Comparison of ENCODE assay signal across 25 cellular contexts in the genomic region with DNA sequence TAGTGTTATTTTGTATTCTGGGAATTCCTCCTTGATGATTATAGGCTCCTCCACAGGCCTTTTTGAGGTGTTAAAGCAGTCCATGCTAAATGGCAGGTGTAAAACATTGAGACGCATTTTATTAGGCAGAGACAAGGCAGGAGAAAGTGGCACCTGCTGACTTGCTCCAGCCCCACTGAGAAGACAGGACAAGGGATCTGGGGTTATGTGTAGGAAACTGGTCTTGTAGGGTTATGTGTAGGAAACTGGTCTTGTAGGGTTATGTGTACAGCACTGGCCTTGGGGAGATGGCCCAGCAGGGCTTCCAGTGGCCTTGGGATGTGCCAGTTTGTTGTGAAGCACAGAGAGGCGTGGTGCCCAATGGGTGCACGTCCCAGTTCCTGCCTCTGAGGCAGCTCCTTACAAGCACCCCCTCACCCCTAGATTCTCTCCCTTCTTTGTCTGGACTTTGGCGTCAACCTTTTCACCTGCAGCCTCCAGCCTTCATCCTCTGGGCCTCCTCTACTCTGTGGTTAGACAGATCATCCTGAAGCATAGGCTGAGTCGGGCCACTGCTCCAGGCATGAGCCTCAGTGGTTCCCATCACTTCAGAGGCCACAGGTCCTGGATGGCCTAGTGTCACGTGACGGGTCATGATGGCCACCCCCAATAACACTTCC. TPM values are rescaled to one million over a fixed set of nuclear protein-coding genes. Genes with fewer than 3 reads are reported as not detected.
"Had no signal": no experiment of that assay in that cellular context is flagged by ENCODE, and none has a peak within 500 bp of the region (broad histone marks: within the 10 kb centered on the region; RNA-seq: fewer than 3 reads in every experiment).

No MANE protein-coding gene starts in this region.

- H3K9me3 ChIP-seq: adrenal gland had no signal

- H3K4me3 ChIP-seq: adrenal gland had no signal

- H3K27ac Mint-ChIP-seq: activated CD8-positive, alpha-beta T cell treated with anti-CD3 and anti-CD28 coated beads for 36 hours; activated naive CD8-positive, alpha-beta T cell treated with anti-CD3 and anti-CD28 coated beads, Interleukin-2, amount 10 ng/mL, durations not matched to agents 7 days and 5 days; activated T-cell treated with anti-CD3 and anti-CD28 coated beads, Interleukin-2, amount 50 U/mL, for 72 hours; T-helper 1 cell treated with Interleukin-12 subunit alpha and Interleukin-12 subunit beta and Interleukin-4 antibody, amounts not matched to agents 30 μg/mL and 1 μg/mL, for 36 hours had no signal

- H3K4me1 Mint-ChIP-seq: activated naive CD8-positive, alpha-beta T cell treated with anti-CD3 and anti-CD28 coated beads, Interleukin-2, amount 10 ng/mL, durations not matched to agents 7 days and 5 days had no signal

- DNase-seq: activated CD4-positive, alpha-beta T cell treated with anti-CD3 and anti-CD28 coated beads for 4 hours; activated CD8-positive, alpha-beta memory T cell treated with anti-CD3 and anti-CD28 coated beads, Interleukin-2, amount 50 U/mL, for 4 hours; activated CD8-positive, alpha-beta T cell treated with anti-CD3 and anti-CD28 coated beads for 36 hours; activated naive CD4-positive, alpha-beta T cell treated with anti-CD3 and anti-CD28 coated beads, Interleukin-2, amount 50 U/mL, for 16 hours; activated naive CD8-positive, alpha-beta T cell treated with anti-CD3 and anti-CD28 coated beads, Interleukin-2, amount 10 ng/mL, durations not matched to agents 7 days and 5 days; activated T-cell treated with anti-CD3 and anti-CD28 coated beads, Interleukin-2, amount 50 U/mL, for 72 hours; adrenal gland; anterior cingulate cortex; IMR-90; KG1; NCI-H1092; NCI-H1417; NCI-H2029; NCI-H2107; NCI-H2171 treated with DMSO at 0.1 percent for 48 hours; NCI-H345; NCI-H510A; NCI-H69; PC-3; SHP77 treated with DMSO at 0.1 percent for 48 hours had no signal

- H3K4me1 ChIP-seq: adrenal gland had no signal

- H3K27ac ChIP-seq: adrenal gland had no signal

- H3K9me3 Mint-ChIP-seq: activated CD8-positive, alpha-beta T cell treated with anti-CD3 and anti-CD28 coated beads for 36 hours; activated naive CD8-positive, alpha-beta T cell treated with anti-CD3 and anti-CD28 coated beads, Interleukin-2, amount 10 ng/mL, durations not matched to agents 7 days and 5 days; activated T-cell treated with anti-CD3 and anti-CD28 coated beads, Interleukin-2, amount 50 U/mL, for 72 hours; T-helper 1 cell treated with Interleukin-12 subunit alpha and Interleukin-12 subunit beta and Interleukin-4 antibody, amounts not matched to agents 30 μg/mL and 1 μg/mL, for 36 hours had no signal

- ATAC-seq: activated CD4-positive, CD25-positive, alpha-beta regulatory T cell treated with anti-CD3 and anti-CD28 coated beads, Interleukin-2, amount 50 U/mL, for 24 hours; activated CD8-positive, alpha-beta T cell treated with anti-CD3 and anti-CD28 coated beads for 36 hours; activated T-cell treated with anti-CD3 and anti-CD28 coated beads, Interleukin-2, amount 50 U/mL, for 72 hours; PC-3 had no signal

- H3K36me3 Mint-ChIP-seq: activated naive CD8-positive, alpha-beta T cell treated with anti-CD3 and anti-CD28 coated beads, Interleukin-2, amount 10 ng/mL, durations not matched to agents 7 days and 5 days had no signal

- H3K27me3 Mint-ChIP-seq: activated CD8-positive, alpha-beta T cell treated with anti-CD3 and anti-CD28 coated beads for 36 hours had no signal

- H3K36me3 ChIP-seq: adrenal gland had no signal

- H3K4me3 Mint-ChIP-seq: activated CD8-positive, alpha-beta T cell treated with anti-CD3 and anti-CD28 coated beads for 36 hours; activated naive CD8-positive, alpha-beta T cell treated with anti-CD3 and anti-CD28 coated beads, Interleukin-2, amount 10 ng/mL, durations not matched to agents 7 days and 5 days; activated T-cell treated with anti-CD3 and anti-CD28 coated beads, Interleukin-2, amount 50 U/mL, for 72 hours; T-helper 1 cell treated with Interleukin-12 subunit alpha and Interleukin-12 subunit beta and Interleukin-4 antibody, amounts not matched to agents 30 μg/mL and 1 μg/mL, for 36 hours had no signal

RNA-seq across cellular contexts. Expression of gene FABP1, which starts 0.9 kb away (rescaled TPM):
- total RNA-seq: activated CD8-positive, alpha-beta T cell treated with anti-CD3 and anti-CD28 coated beads for 36 hours; activated naive CD8-positive, alpha-beta T cell treated with anti-CD3 and anti-CD28 coated beads, Interleukin-2, amount 10 ng/mL, durations not matched to agents 7 days and 5 days; activated T-cell treated with anti-CD3 and anti-CD28 coated beads, Interleukin-2, amount 50 U/mL, for 72 hours; IMR-90; LHCN-M2; M059J; PC-3; SK-MEL-5 had no signal
- polyA plus RNA-seq: IMR-90 had no signal

RNA-seq across cellular contexts. Expression of gene THNSL2, which starts 41.4 kb away (rescaled TPM):
- total RNA-seq: IMR-90, M059J had no signal
- polyA plus RNA-seq: IMR-90 had no signal
